Comparison of ENCODE assay signal across 19 cellular contexts in genomic region chr5:159775890-159776289, GRCh38.
"Had no signal": no experiment of that assay in that cellular context is flagged by ENCODE, and none has a peak within 500 bp of the region (broad histone marks: within the 10 kb centered on the region; RNA-seq: fewer than 3 reads in every experiment).

No MANE protein-coding gene starts in this region.

- H3K27me3 ChIP-seq: esophagus muscularis mucosa, upper lobe of left lung had no signal

- H3K27ac ChIP-seq: esophagus muscularis mucosa, heart right ventricle, left lung, stomach, upper lobe of left lung had no signal

- H3K36me3 ChIP-seq: esophagus muscularis mucosa, heart right ventricle, left lung, stomach, upper lobe of left lung had no signal

- ATAC-seq: activated T-cell treated with anti-CD3 and anti-CD28 coated beads, Interleukin-2, amount 50 U/mL, for 72 hours; heart right ventricle; left lung had no signal

- DNase-seq: activated CD4-positive, alpha-beta T cell treated with anti-CD3 and anti-CD28 coated beads for 48 hours; activated CD4-positive, CD25-positive, alpha-beta regulatory T cell; activated CD8-positive, alpha-beta memory T cell treated with anti-CD3 and anti-CD28 coated beads, Interleukin-2, amount 50 U/mL, for 4 hours; activated T-cell treated with anti-CD3 and anti-CD28 coated beads, Interleukin-2, amount 50 U/mL, for 72 hours; anterior cingulate cortex; cerebellar nuclear complex; effector CD8-positive, alpha-beta T cell; heart right ventricle; left lung; occipital lobe; stimulated activated CD4-positive, alpha-beta T cell treated with anti-CD3 and anti-CD28 coated beads, Interleukin-12 subunit alpha, Interleukin-12 subunit beta, amount 100 ng/mL, for 4 hours; stimulated activated CD4-positive, alpha-beta T cell treated with anti-CD3 and anti-CD28 coated beads, Interleukin-1b, Interleukin-23, amount 100 ng/mL, for 48 hours; stimulated activated CD8-positive, alpha-beta memory T cell treated with anti-CD3 and anti-CD28 coated beads, Interleukin-4, amount 100 ng/mL, for 48 hours; stomach; SW 1271; upper lobe of left lung had no signal

- H3K9me3 ChIP-seq: esophagus muscularis mucosa, heart right ventricle, left lung, stomach, upper lobe of left lung had no signal

- H3K27ac Mint-ChIP-seq: activated T-cell treated with anti-CD3 and anti-CD28 coated beads, Interleukin-2, amount 50 U/mL, for 72 hours; dendritic cell treated with granulocyte-macrophage colony-stimulating factor and Interleukin-4, amounts not matched to agents 40 ng/mL and 50 ng/mL, for 4 days; mesothelial cell of epicardium had no signal

- H3K36me3 Mint-ChIP-seq: mesothelial cell of epicardium had no signal

- H3K4me3 Mint-ChIP-seq: activated T-cell treated with anti-CD3 and anti-CD28 coated beads, Interleukin-2, amount 50 U/mL, for 72 hours; dendritic cell treated with granulocyte-macrophage colony-stimulating factor and Interleukin-4, amounts not matched to agents 40 ng/mL and 50 ng/mL, for 4 days; mesothelial cell of epicardium had no signal

- H3K9me3 Mint-ChIP-seq: mesothelial cell of epicardium had no signal

- H3K4me3 ChIP-seq: esophagus muscularis mucosa, heart right ventricle, left lung, stomach, upper lobe of left lung had no signal
